ENCODE assay signal across 20 cellular contexts in the genomic region with DNA sequence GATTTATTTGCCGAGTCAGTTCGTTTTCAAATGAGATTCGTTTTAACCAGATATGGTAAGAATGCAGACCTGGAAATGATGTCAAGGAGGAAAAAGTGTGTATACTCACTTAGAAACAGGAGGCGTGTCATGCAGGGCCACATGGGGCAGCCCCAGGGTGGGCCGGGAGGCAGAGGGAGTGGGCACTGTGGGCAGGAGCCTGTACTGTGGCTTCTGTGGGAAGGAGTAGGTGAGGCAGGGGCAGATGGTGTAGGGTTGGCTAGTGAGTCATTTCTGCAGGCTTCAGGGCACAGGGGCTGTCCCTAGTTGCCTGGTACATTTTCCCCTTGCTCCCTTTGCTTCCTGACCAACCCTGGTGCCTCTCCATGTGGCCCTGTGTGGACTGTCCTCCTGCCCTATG. TPM values are rescaled to one million over a fixed set of nuclear protein-coding genes. Genes with fewer than 3 reads are reported as not detected.
DNase-seq lines count a peak whose midpoint lies in the region; ATAC-seq lines count a peak whose summit lies in the region.
"Not testable (repeated sequence)": the region's sequence is repeated elsewhere in the genome, so short reads cannot be mapped to it uniquely, and the experiment has no call there.
"Had no signal": no experiment of that assay in that cellular context is flagged by ENCODE, and none has a peak within 500 bp of the region (broad histone marks: within the 10 kb centered on the region; RNA-seq: fewer than 3 reads in every experiment).

No MANE protein-coding gene starts in this region.

- not testable (repeated sequence) for H3K9me3 Mint-ChIP-seq in activated T-cell treated with anti-CD3 and anti-CD28 coated beads, Interleukin-2, amount 50 U/mL, for 72 hours; stimulated activated memory B cell treated with anti-CD40 and anti-IgM and Interleukin-4, amounts not matched to agents 10 μg/mL and 1 μg/mL and 100 μg/mL, for 72 hours

- not testable (repeated sequence) for H3K4me3 Mint-ChIP-seq in activated T-cell treated with anti-CD3 and anti-CD28 coated beads, Interleukin-2, amount 50 U/mL, for 72 hours; stimulated activated memory B cell treated with anti-CD40 and anti-IgM and Interleukin-4, amounts not matched to agents 10 μg/mL and 1 μg/mL and 100 μg/mL, for 72 hours

- H3K27me3 Mint-ChIP-seq in activated T-cell treated with anti-CD3 and anti-CD28 coated beads, Interleukin-2, amount 50 U/mL, for 72 hours (ENCODE audit: low read depth); stimulated activated memory B cell treated with anti-CD40 and anti-IgM and Interleukin-4, amounts not matched to agents 10 μg/mL and 1 μg/mL and 100 μg/mL, for 72 hours: not testable (repeated sequence)

- H3K4me1 Mint-ChIP-seq in activated T-cell treated with anti-CD3 and anti-CD28 coated beads, Interleukin-2, amount 50 U/mL, for 72 hours (ENCODE audit: low read depth); stimulated activated memory B cell treated with anti-CD40 and anti-IgM and Interleukin-4, amounts not matched to agents 10 μg/mL and 1 μg/mL and 100 μg/mL, for 72 hours: not testable (repeated sequence)

- not testable (repeated sequence) for DNase-seq in activated T-cell treated with anti-CD3 and anti-CD28 coated beads, Interleukin-2, amount 50 U/mL, for 72 hours

- not testable (repeated sequence) for H3K27ac Mint-ChIP-seq in activated T-cell treated with anti-CD3 and anti-CD28 coated beads, Interleukin-2, amount 50 U/mL, for 72 hours; stimulated activated memory B cell treated with anti-CD40 and anti-IgM and Interleukin-4, amounts not matched to agents 10 μg/mL and 1 μg/mL and 100 μg/mL, for 72 hours

- not testable (repeated sequence) for H3K36me3 Mint-ChIP-seq in activated T-cell treated with anti-CD3 and anti-CD28 coated beads, Interleukin-2, amount 50 U/mL, for 72 hours (ENCODE audit: insufficient read depth in 2 of 2); stimulated activated memory B cell treated with anti-CD40 and anti-IgM and Interleukin-4, amounts not matched to agents 10 μg/mL and 1 μg/mL and 100 μg/mL, for 72 hours

- ATAC-seq in GM18508 (IDR thresholded peaks at IDR 0.05; ENCODE audit: insufficient read depth, unreplicated experiment) (peak; percentile 70), GM19025 (IDR thresholded peaks at IDR 0.05; ENCODE audit: low read depth, unreplicated experiment) (peak; percentile 93), GM21576 (IDR thresholded peaks at IDR 0.05; ENCODE audit: unreplicated experiment) (peak; percentile 90), HG02759 (IDR thresholded peaks at IDR 0.05; ENCODE audit: unreplicated experiment) (peak; percentile 93), HG03060 (IDR thresholded peaks at IDR 0.05; ENCODE audit: low read depth, unreplicated experiment) (peak; percentile 80), HG03460 (IDR thresholded peaks at IDR 0.05; ENCODE audit: unreplicated experiment) (peak; percentile 93)
- peak; percentile 99 to 100 for ATAC-seq in activated T-cell treated with anti-CD3 and anti-CD28 coated beads, Interleukin-2, amount 50 U/mL, for 72 hours (replicated peaks in 1 of 2)
- ATAC-seq in stimulated activated memory B cell treated with anti-CD40 and anti-IgM and Interleukin-4, amounts not matched to agents 10 μg/mL and 1 μg/mL and 100 μg/mL, for 72 hours = peak; percentile 97

RNA-seq across cellular contexts. Expression of gene CFC1B, which starts 10.2 kb away (rescaled TPM):
- not detected for total RNA-seq in activated T-cell treated with anti-CD3 and anti-CD28 coated beads, Interleukin-2, amount 50 U/mL, for 72 hours
- total RNA-seq: activated T-helper 2 cell treated with anti-CD3 and anti-CD28 coated beads, Interferon-gamma antibody, Interleukin-2, Interleukin-4, amounts not matched to agents 10 μg/mL and 5 μg/mL and 100 μg/mL, durations not matched to agents 14 hours and 24 hours and 36 hours; ascending aorta; cardiac septum; esophagus squamous epithelium; gastrocnemius medialis; H9; hepatocyte; left colon; PC-9; posterior vena cava; right lobe of liver; thyroid gland had no signal

RNA-seq across cellular contexts. Expression of gene POTEI, which starts 22.1 kb away (rescaled TPM):
- not detected for total RNA-seq in activated T-cell treated with anti-CD3 and anti-CD28 coated beads, Interleukin-2, amount 50 U/mL, for 72 hours
- total RNA-seq: activated T-helper 2 cell treated with anti-CD3 and anti-CD28 coated beads, Interferon-gamma antibody, Interleukin-2, Interleukin-4, amounts not matched to agents 10 μg/mL and 5 μg/mL and 100 μg/mL, durations not matched to agents 14 hours and 24 hours and 36 hours; ascending aorta; cardiac septum; esophagus squamous epithelium; gastrocnemius medialis; PC-9; posterior vena cava; right lobe of liver had no signal
